Comparison of ENCODE assay signal across 1 cellular context in the genomic region with DNA sequence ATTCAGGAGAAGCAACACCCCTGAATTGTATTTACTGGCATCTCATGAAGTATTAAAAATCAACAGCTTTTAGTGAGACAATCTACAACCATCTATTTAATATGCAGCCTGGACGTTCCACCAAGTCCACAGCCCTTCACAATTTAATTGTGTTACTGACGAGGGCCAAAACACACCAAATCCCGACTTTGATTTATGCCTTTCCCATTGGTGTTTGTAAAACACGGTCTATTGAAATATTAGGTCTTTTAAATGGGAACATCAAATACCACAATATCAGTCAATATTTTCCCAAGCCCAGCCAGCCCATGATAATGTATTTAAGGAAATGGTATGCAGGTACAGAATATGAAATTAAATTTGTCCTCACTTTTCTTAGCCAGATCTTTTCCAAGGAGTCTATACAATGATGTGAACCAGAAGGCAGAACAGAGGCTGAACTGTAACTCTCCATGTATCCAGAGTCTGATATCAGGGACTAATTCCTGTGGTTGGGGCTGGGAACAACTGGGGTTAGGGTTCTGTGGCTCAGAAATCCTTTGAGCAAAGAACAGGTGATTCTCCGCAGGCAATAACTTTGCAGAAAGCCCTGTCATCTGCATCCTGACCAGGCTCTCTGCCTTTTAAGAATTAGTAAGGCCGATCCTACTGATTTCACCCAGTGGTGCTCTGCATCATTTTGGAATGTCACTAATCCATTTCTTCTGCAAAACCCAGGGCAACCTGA.
TF ChIP-seq lines count a peak whose summit lies in the region.

No MANE protein-coding gene starts in this region.

TF ChIP-seq in HepG2, 621 proteins besides CTCF, POLR2A, EP300 and RAD21 (continued from another document):
- TF ChIP-seq, protein P1, sequence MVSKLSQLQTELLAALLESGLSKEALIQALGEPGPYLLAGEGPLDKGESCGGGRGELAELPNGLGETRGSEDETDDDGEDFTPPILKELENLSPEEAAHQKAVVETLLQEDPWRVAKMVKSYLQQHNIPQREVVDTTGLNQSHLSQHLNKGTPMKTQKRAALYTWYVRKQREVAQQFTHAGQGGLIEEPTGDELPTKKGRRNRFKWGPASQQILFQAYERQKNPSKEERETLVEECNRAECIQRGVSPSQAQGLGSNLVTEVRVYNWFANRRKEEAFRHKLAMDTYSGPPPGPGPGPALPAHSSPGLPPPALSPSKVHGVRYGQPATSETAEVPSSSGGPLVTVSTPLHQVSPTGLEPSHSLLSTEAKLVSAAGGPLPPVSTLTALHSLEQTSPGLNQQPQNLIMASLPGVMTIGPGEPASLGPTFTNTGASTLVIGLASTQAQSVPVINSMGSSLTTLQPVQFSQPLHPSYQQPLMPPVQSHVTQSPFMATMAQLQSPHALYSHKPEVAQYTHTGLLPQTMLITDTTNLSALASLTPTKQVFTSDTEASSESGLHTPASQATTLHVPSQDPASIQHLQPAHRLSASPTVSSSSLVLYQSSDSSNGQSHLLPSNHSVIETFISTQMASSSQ (IDR thresholded peaks at IDR 0.05; ENCODE audit: low read depth): no peak
- TF ChIP-seq, protein P1 (CRISPR knock-in tag; IDR thresholded peaks at IDR 0.05; ENCODE audit: borderline replicate concordance): no peak
- TF ChIP-seq RXRB (CRISPR knock-in tag; IDR thresholded peaks at IDR 0.05; ENCODE audit: borderline replicate concordance) (0 out of 2 replicates have a peak, but pooled peaks have one; percentile 1), FOXC1 (CRISPR knock-in tag; IDR thresholded peaks at IDR 0.05; ENCODE audit: borderline replicate concordance) (peak; percentile 13; the same call in 1 of the 2 replicates), ZNF766 (CRISPR knock-in tag; IDR thresholded peaks at IDR 0.05; ENCODE audit: borderline replicate concordance) (0 out of 2 replicates have a peak, but pooled peaks have one; percentile 17)
